ENCODE assay signal across 8 cellular contexts in genomic region chr19:18117692-18118378, GRCh38. TPM values are rescaled to one million over a fixed set of nuclear protein-coding genes. Genes with fewer than 3 reads are reported as not detected.
DNase-seq lines count a peak whose midpoint lies in the region; ATAC-seq and TF ChIP-seq lines count a peak whose summit lies in the region.

No MANE protein-coding gene starts in this region.

- DNase-seq in A673 (ENCODE audit: low spot score) (peak; percentile 91), NCI-H446 treated with DMSO at 0.1 percent for 48 hours (lab: John Stamatoyannopoulos, UW) (peak; percentile 78), chondrocyte (ENCODE audit: low spot score) (no peak)
- DNase-seq in activated CD4-positive, alpha-beta T cell treated with anti-CD3 and anti-CD28 coated beads for 24 hours (ENCODE audit: low read depth in 2 of 2), result peak; percentile 89 to 95
- DNase-seq in stimulated activated CD4-positive, alpha-beta T cell treated with anti-CD3 and anti-CD28 coated beads, Interleukin-15, amount 100 ng/mL, for 48 hours (ENCODE audit: low read depth in 2 of 2), result peak; percentile 84 to 91

- H3K4me1 ChIP-seq in A673 (ENCODE audit: insufficient read depth, low read length, poor library complexity, severe bottlenecking), result peaks cover 11% of the 10 kb centered on the region

- no peaks in the 10 kb centered on the region for H3K36me3 ChIP-seq in A673 (ENCODE audit: insufficient read depth, low read length, poor library complexity, severe bottlenecking)

- no peaks in the 10 kb centered on the region for H3K36me3 Mint-ChIP-seq in chondrocyte (ENCODE audit: low read depth)

- no peaks in the 10 kb centered on the region for H3K27me3 ChIP-seq in A673 (replicated peaks; ENCODE audit: insufficient read depth, low read depth, low read length, poor library complexity)
- H3K27me3 ChIP-seq in layer of hippocampus (ENCODE audit: control insufficient read depth, insufficient read depth, low read length), result no peaks in the 10 kb centered on the region

- CTCF ChIA-PET in A673 (lab: Charles Lee), result interaction anchor here (0.6 kb wide), 1 partner anchor 58 kb away, joined by 9 read pairs; no protein-coding TSS in a partner anchor

- peak; percentile 86 for ATAC-seq in GM18868 (IDR thresholded peaks at IDR 0.05; ENCODE audit: unreplicated experiment)
- peak; percentile 71 for ATAC-seq in HG03159 (IDR thresholded peaks at IDR 0.05; ENCODE audit: unreplicated experiment)

- H3K27ac Mint-ChIP-seq in chondrocyte (ENCODE audit: unreplicated experiment), result peak overlapping the region; percentile 41

- H3K9me3 ChIP-seq in A673 (ENCODE audit: low read depth, low read length, poor library complexity, severe bottlenecking), result no peaks in the 10 kb centered on the region

- peaks cover 16% of the 10 kb centered on the region for H3K4me1 Mint-ChIP-seq in chondrocyte (ENCODE audit: low read depth)

- BruUV-seq in A673 (replicated peaks; lab: Mats Ljungman, UMichigan), result no TSS peak

- intact Hi-C loops in A673 (cut with micrococcal nuclease; ENCODE audit: unreplicated experiment), result no loop called here

- no peaks in the 10 kb centered on the region for H3K9me3 Mint-ChIP-seq in chondrocyte (ENCODE audit: low read depth)

- H3K4me3 ChIP-seq in A673 (ENCODE audit: low read depth, low read length, poor library complexity, severe bottlenecking), result peak overlapping the region; percentile 73

- no peaks in the 10 kb centered on the region for H3K27me3 Mint-ChIP-seq in chondrocyte (ENCODE audit: low read depth)

- H3K4me3 Mint-ChIP-seq in chondrocyte (ENCODE audit: unreplicated experiment), result peak overlapping the region; percentile 76

- POLR2A ChIA-PET in A673 (lab: Charles Lee; ENCODE audit: low non-redundant PET), result no interaction called here

- TF ChIP-seq CTCF in A673 (conservative IDR thresholded peaks at IDR 0.05; ENCODE audit: low read depth, low read length), result no peak
- peak; percentile 38 for TF ChIP-seq CTCF in chondrocyte (IDR thresholded peaks at IDR 0.05)

- H3K27ac ChIP-seq in A673 (ENCODE audit: low read depth, low read length, poor library complexity, severe bottlenecking), result peak overlapping the region; percentile 59
- peak overlapping the region; percentile 88 for H3K27ac ChIP-seq in layer of hippocampus (ENCODE audit: low read depth, low read length)

RNA-seq across cellular contexts. Expression of gene MAST3, which starts 20.3 kb away (rescaled TPM):
- total RNA-seq in A673 (2021) (5.1 and 7.9 TPM in 2 replicates), chondrocyte (9.7 to 10.1 TPM (median 10.0 TPM) in 3 replicates)

RNA-seq across cellular contexts. Expression of gene IL12RB1, which starts 31.1 kb away (rescaled TPM):
- total RNA-seq in A673 (2021), result not detected in 2 replicates
- not detected in 3 replicates for total RNA-seq in chondrocyte

RNA-seq across cellular contexts. Expression of gene PIK3R2, which starts 35.1 kb away (rescaled TPM):
- total RNA-seq in A673 (2021), result 38.1 and 41.9 TPM in 2 replicates
- total RNA-seq in chondrocyte, result 67.6 to 96.3 TPM (median 73.1 TPM) in 3 replicates

RNA-seq across cellular contexts. Expression of gene IFI30, which starts 55.8 kb away (rescaled TPM):
- total RNA-seq in A673 (2021) (not detected in 2 replicates), chondrocyte (0.33 to 2.1 TPM (median 1.7 TPM) in 3 replicates)
